Comparison of ENCODE assay signal across 11 cellular contexts in genomic region chr14:91368681-91369416, GRCh38. TPM values are rescaled to one million over a fixed set of nuclear protein-coding genes. Genes with fewer than 3 reads are reported as not detected.
DNase-seq lines count a peak whose midpoint lies in the region; ATAC-seq lines count a peak whose summit lies in the region.
"Had no signal": no experiment of that assay in that cellular context is flagged by ENCODE, and none has a peak within 500 bp of the region (broad histone marks: within the 10 kb centered on the region; RNA-seq: fewer than 3 reads in every experiment).

No MANE protein-coding gene starts in this region.

- no peaks in the 10 kb centered on the region for H3K36me3 Mint-ChIP-seq in activated CD4-positive, alpha-beta memory T cell treated with anti-CD3 and anti-CD28 coated beads for 36 hours
- no peaks in the 10 kb centered on the region for H3K36me3 Mint-ChIP-seq in natural killer cell treated with Interleukin-12 subunit alpha and Interleukin-12 subunit beta and Interleukin-15 and Interleukin-18, amount 100 ng/mL, for 72 hours

- no peaks in the 10 kb centered on the region for H3K36me3 ChIP-seq in KOPT-K1 (ENCODE audit: insufficient read depth, low read length)

- CTCF ChIA-PET in activated CD4-positive, alpha-beta memory T cell treated with anti-CD3 and anti-CD28 coated beads for 36 hours (lab: Charles Lee), result interaction anchor here (1.1 to 8.0 kb wide), 4 partner anchors 14 to 45 kb away, joined by 3 to 45 read pairs (median 10); no protein-coding TSS in a partner anchor

- H3K4me3 Mint-ChIP-seq in activated CD4-positive, alpha-beta memory T cell treated with anti-CD3 and anti-CD28 coated beads for 36 hours, result peak overlapping the region; percentile 46
- H3K4me3 Mint-ChIP-seq in natural killer cell treated with Interleukin-12 subunit alpha and Interleukin-12 subunit beta and Interleukin-15 and Interleukin-18, amount 100 ng/mL, for 72 hours, result peak overlapping the region; percentile 80

- POLR2A ChIA-PET in activated CD4-positive, alpha-beta memory T cell treated with anti-CD3 and anti-CD28 coated beads for 36 hours (lab: Charles Lee), result interaction anchor here (1.2 kb wide), 1 partner anchor 43 kb away, joined by 4 read pairs; no protein-coding TSS in a partner anchor

- H3K27ac Mint-ChIP-seq in activated CD4-positive, alpha-beta memory T cell treated with anti-CD3 and anti-CD28 coated beads for 36 hours, result peak overlapping the region; percentile 83
- H3K27ac Mint-ChIP-seq in natural killer cell treated with Interleukin-12 subunit alpha and Interleukin-12 subunit beta and Interleukin-15 and Interleukin-18, amount 100 ng/mL, for 72 hours, result peak overlapping the region; percentile 96

- H3K9me3 Mint-ChIP-seq in activated CD4-positive, alpha-beta memory T cell treated with anti-CD3 and anti-CD28 coated beads for 36 hours, result no peaks in the 10 kb centered on the region
- H3K9me3 Mint-ChIP-seq in natural killer cell treated with Interleukin-12 subunit alpha and Interleukin-12 subunit beta and Interleukin-15 and Interleukin-18, amount 100 ng/mL, for 72 hours, result no peaks in the 10 kb centered on the region

- peak; percentile 56 for DNase-seq in NCI-H1092 treated with DMSO at 0.1 percent for 48 hours (lab: John Stamatoyannopoulos, UW)
- DNase-seq in NCI-H1092 (lab: John Stamatoyannopoulos, UW), result no peak
- DNase-seq in activated CD4-positive, alpha-beta memory T cell treated with anti-CD3 and anti-CD28 coated beads for 36 hours, result peak; percentile 53
- peak; percentile 22 for DNase-seq in natural killer cell treated with Interleukin-12 subunit alpha and Interleukin-12 subunit beta and Interleukin-15 and Interleukin-18, amount 100 ng/mL, for 72 hours (ENCODE audit: low spot score)
- no peak for DNase-seq in dermis blood vessel endothelial cell
- DNase-seq in SHP77 treated with DMSO at 0.1 percent for 48 hours (lab: John Stamatoyannopoulos, UW), result no peak
- DNase-seq: 8988T, HCEC 1CT, head of caudate nucleus had no signal

- H3K27me3 Mint-ChIP-seq in activated CD4-positive, alpha-beta memory T cell treated with anti-CD3 and anti-CD28 coated beads for 36 hours, result no peaks in the 10 kb centered on the region
- H3K27me3 Mint-ChIP-seq in natural killer cell treated with Interleukin-12 subunit alpha and Interleukin-12 subunit beta and Interleukin-15 and Interleukin-18, amount 100 ng/mL, for 72 hours, result no peaks in the 10 kb centered on the region

- ATAC-seq in natural killer cell treated with Interleukin-12 subunit alpha and Interleukin-12 subunit beta and Interleukin-15 and Interleukin-18, amount 100 ng/mL, for 72 hours, result no peak
- ATAC-seq in activated CD4-positive, CD25-positive, alpha-beta regulatory T cell treated with anti-CD3 and anti-CD28 coated beads, Interleukin-2, amount 50 U/mL, for 24 hours, result no peak

- intact Hi-C loops in activated CD4-positive, alpha-beta memory T cell treated with anti-CD3 and anti-CD28 coated beads for 36 hours (cut with micrococcal nuclease), result loop anchor here (1.0 kb wide), 1 partner anchor 9 kb away; no protein-coding TSS in a partner anchor

- H3K9me3 ChIP-seq in KOPT-K1 (ENCODE audit: insufficient read depth, low read length, poor library complexity, severe bottlenecking), result no peaks in the 10 kb centered on the region

- peaks cover 96% of the 10 kb centered on the region for H3K4me1 Mint-ChIP-seq in activated CD4-positive, alpha-beta memory T cell treated with anti-CD3 and anti-CD28 coated beads for 36 hours (ENCODE audit: low read depth)
- H3K4me1 Mint-ChIP-seq in natural killer cell treated with Interleukin-12 subunit alpha and Interleukin-12 subunit beta and Interleukin-15 and Interleukin-18, amount 100 ng/mL, for 72 hours (ENCODE audit: low read depth in 2 of 2), result peaks cover 73 to 85% of the 10 kb centered on the region in 2 donors

- peak overlapping the region; percentile 68 for H3K27ac ChIP-seq in KOPT-K1 (ENCODE audit: low read depth, low read length, poor library complexity, severe bottlenecking)

RNA-seq across cellular contexts. Expression of gene CCDC88C, which starts 48.8 kb away (rescaled TPM):
- 10 to 100 TPM; 73.0 to 74.7 TPM for total RNA-seq in activated CD4-positive, alpha-beta memory T cell treated with anti-CD3 and anti-CD28 coated beads for 36 hours
- 100 to 1,000 TPM; 103 to 175 TPM for total RNA-seq in natural killer cell treated with Interleukin-12 subunit alpha and Interleukin-12 subunit beta and Interleukin-15 and Interleukin-18, amount 100 ng/mL, for 72 hours
- total RNA-seq in dermis blood vessel endothelial cell, result 31.1 and 50.0 TPM in 2 replicates

Comparison
In these comparisons a context has a peak if more than half of its experiments do, and no peak if none do; other contexts are left out.
1. DNase-seq: peak in NCI-H1092 treated with DMSO at 0.1 percent for 48 hours (single experiment), activated CD4-positive, alpha-beta memory T cell treated with anti-CD3 and anti-CD28 coated beads for 36 hours (single experiment) and natural killer cell treated with Interleukin-12 subunit alpha and Interleukin-12 subunit beta and Interleukin-15 and Interleukin-18, amount 100 ng/mL, for 72 hours (single experiment); none in NCI-H1092 (single experiment), dermis blood vessel endothelial cell (single experiment) and SHP77 treated with DMSO at 0.1 percent for 48 hours (single experiment).